ENCODE assay signal across 1 cellular context in the genomic region with DNA sequence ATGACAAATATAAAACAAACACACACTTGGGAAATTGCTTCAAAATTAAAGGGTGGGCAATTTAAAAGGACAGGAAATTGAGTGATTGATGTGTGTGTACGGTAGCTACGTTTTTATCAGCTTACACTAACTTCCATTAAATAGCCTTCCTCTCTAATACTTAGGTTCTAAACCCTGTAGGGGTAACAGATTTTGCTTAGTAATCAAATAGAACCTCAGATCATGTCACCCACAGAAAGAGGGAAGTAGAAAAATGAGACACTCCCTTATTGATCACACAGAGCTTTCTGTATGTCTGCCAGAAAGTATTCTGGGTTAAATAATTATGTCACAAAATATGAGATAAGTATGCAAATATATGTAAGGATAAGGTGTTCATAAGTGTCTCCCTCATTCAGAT.
A peak's percentile ranks its signal among the peaks of the same experiment; 100 is the strongest.
TF ChIP-seq lines count a peak whose summit lies in the region.

No MANE protein-coding gene starts in this region.

TF ChIP-seq in IMR-90, 13 proteins besides CTCF, POLR2A, EP300 and RAD21 (continued from another document):
- peak; percentile 34; the same call in 1 of the 2 replicates for TF ChIP-seq MAFK (IDR thresholded peaks at IDR 0.05; ENCODE audit: low read depth, low read length)
